Comparison of ENCODE assay signal across 32 cellular contexts in genomic region chr6:107622269-107622668, GRCh38.
"Had no signal": no experiment of that assay in that cellular context is flagged by ENCODE, and none has a peak within 500 bp of the region (broad histone marks: within the 10 kb centered on the region; RNA-seq: fewer than 3 reads in every experiment).

No MANE protein-coding gene starts in this region.

- H3K4me3 ChIP-seq: MG63, Peyer's patch, SJSA1 had no signal

- DNase-seq: activated CD4-positive, alpha-beta T cell treated with anti-CD3 and anti-CD28 coated beads for 1 hour; activated CD4-positive, alpha-beta T cell treated with anti-CD3 and anti-CD28 coated beads for 48 hours; activated CD4-positive, CD25-positive, alpha-beta regulatory T cell; activated CD8-positive, alpha-beta T cell treated with anti-CD3 and anti-CD28 coated beads for 36 hours; activated effector memory CD4-positive, alpha-beta T cell treated with anti-CD3 and anti-CD28 coated beads, Interleukin-2, amount 50 U/mL, for 16 hours; activated naive CD4-positive, alpha-beta T cell; activated naive CD4-positive, alpha-beta T cell treated with anti-CD3 and anti-CD28 coated beads, Interleukin-2, amount 50 U/mL, for 16 hours; activated naive CD8-positive, alpha-beta T cell treated with anti-CD3 and anti-CD28 coated beads for 36 hours; activated T-cell treated with anti-CD3 and anti-CD28 coated beads, Interleukin-2, amount 50 U/mL, for 1 hour; activated T-cell treated with anti-CD3 and anti-CD28 coated beads, Interleukin-2, amount 50 U/mL, for 72 hours; amniotic stem cell; aorta; brain microvascular endothelial cell; central memory CD4-positive, alpha-beta T cell; MG63; NCI-H1048; NCI-H1105 treated with DMSO at 0.1 percent for 48 hours; NCI-H1436; NCI-H1694; NCI-H1930; NCI-H345; NCI-H524 treated with DMSO at 0.1 percent for 48 hours; NCI-H748 treated with DMSO at 0.1 percent for 48 hours; NK-92 treated with Interleukin-12 subunit alpha and Interleukin-12 subunit beta, amount 100 ng/mL, for 24 hours; PC-3; Peyer's patch; RPMI8226; SHP77 treated with DMSO at 0.1 percent for 48 hours; SK-N-SH had no signal

- H3K9ac ChIP-seq: SK-N-SH had no signal

- H3K9me3 ChIP-seq: MG63, Peyer's patch, SJSA1, SK-N-SH had no signal

- H3K4me2 ChIP-seq: SK-N-SH had no signal

- FAIRE-seq: TTC549 had no signal

- H3K27me3 ChIP-seq: brain microvascular endothelial cell, MG63, Peyer's patch, SJSA1 had no signal

- ATAC-seq: activated CD8-positive, alpha-beta T cell treated with anti-CD3 and anti-CD28 coated beads for 36 hours; activated T-cell treated with anti-CD3 and anti-CD28 coated beads, Interleukin-2, amount 50 U/mL, for 72 hours; activated T-helper 17 cell treated with anti-CD3 and anti-CD28 coated beads, Interleukin-2, amount 50 U/mL, for 72 hours; PC-3 had no signal

- H3K4me1 ChIP-seq: SJSA1 had no signal

- H3K36me3 ChIP-seq: brain microvascular endothelial cell, MG63, Peyer's patch, SJSA1 had no signal

- H3K27ac ChIP-seq: brain microvascular endothelial cell, Peyer's patch, SJSA1 had no signal
